31 cellular contexts compared by ENCODE assay signal in the genomic region with DNA sequence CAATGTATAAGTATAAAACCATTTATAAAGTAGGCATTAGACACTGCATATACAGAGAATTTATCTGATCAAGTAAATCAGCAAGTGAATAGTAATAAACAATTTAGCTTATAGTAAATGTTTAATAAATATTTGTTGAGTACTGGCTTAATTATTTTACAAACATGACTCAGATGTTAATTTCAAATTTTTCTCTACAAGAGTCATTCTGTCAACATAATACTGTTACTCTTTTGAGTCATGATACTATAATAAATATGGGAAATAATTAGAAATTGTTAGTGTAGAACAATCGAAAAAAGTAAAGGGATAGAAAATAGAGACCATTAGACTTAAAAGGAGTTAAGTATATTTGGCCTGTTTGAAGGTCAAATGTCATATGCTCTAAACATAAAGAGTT.
"Had no signal": no experiment of that assay in that cellular context is flagged by ENCODE, and none has a peak within 500 bp of the region (broad histone marks: within the 10 kb centered on the region; RNA-seq: fewer than 3 reads in every experiment).

No MANE protein-coding gene starts in this region.

- H3K4me1 ChIP-seq: esophagus muscularis mucosa, gastroesophageal sphincter had no signal

- H3K9me3 ChIP-seq: esophagus muscularis mucosa, gastroesophageal sphincter had no signal

- H3K27ac ChIP-seq: brain microvascular endothelial cell, dorsolateral prefrontal cortex, esophagus muscularis mucosa, gastroesophageal sphincter, WERI-Rb-1 had no signal

- DNase-seq: activated B cell treated with CpG ODN at 0.5 μM for 24 hours; activated CD4-positive, alpha-beta T cell treated with anti-CD3 and anti-CD28 coated beads for 48 hours; activated CD4-positive, alpha-beta T cell treated with anti-CD3 and anti-CD28 coated beads, Interleukin-2, amount 50 U/mL, for 1 hour; activated CD4-positive, alpha-beta T cell treated with anti-CD3 and anti-CD28 coated beads, Interleukin-2, amount 50 U/mL, for 48 hours; activated CD8-positive, alpha-beta memory T cell treated with anti-CD3 and anti-CD28 coated beads for 24 hours; activated CD8-positive, alpha-beta T cell treated with anti-CD3 and anti-CD28 coated beads for 36 hours; activated effector memory CD4-positive, alpha-beta T cell treated with Interleukin-2 at 50 U/mL for 16 hours; activated gamma-delta T cell treated with Interleukin-2 at 50 U/mL for 16 hours; activated naive CD4-positive, alpha-beta T cell treated with anti-CD3 and anti-CD28 coated beads, Interleukin-2, amount 50 U/mL, for 16 hours; activated naive CD4-positive, alpha-beta T cell treated with Interleukin-2 at 50 U/mL for 16 hours; activated T-cell treated with anti-CD3 and anti-CD28 coated beads, Interleukin-2, amount 50 U/mL, for 4 hours; amniotic stem cell; anterior cingulate cortex; brain microvascular endothelial cell; caudate nucleus; dorsolateral prefrontal cortex; effector memory CD4-positive, alpha-beta T cell; endodermal cell; erythroblast; foreskin melanocyte; head of caudate nucleus; T-helper 1 cell; T-helper 17 cell; T1000; WERI-Rb-1 had no signal

- H3K4me3 ChIP-seq: dorsolateral prefrontal cortex, esophagus muscularis mucosa, gastroesophageal sphincter had no signal

- FAIRE-seq: astrocyte, colon had no signal

- H3K36me3 ChIP-seq: brain microvascular endothelial cell, esophagus muscularis mucosa, gastroesophageal sphincter, WERI-Rb-1 had no signal

- ATAC-seq: activated CD4-positive, CD25-positive, alpha-beta regulatory T cell treated with anti-CD3 and anti-CD28 coated beads, Interleukin-2, amount 50 U/mL, for 24 hours; activated CD8-positive, alpha-beta T cell treated with anti-CD3 and anti-CD28 coated beads for 36 hours; activated T-cell treated with anti-CD3 and anti-CD28 coated beads, Interleukin-2, amount 50 U/mL, for 4 hours; activated T-helper 17 cell treated with anti-CD3 and anti-CD28 coated beads, Interleukin-2, amount 50 U/mL, for 72 hours; gastroesophageal sphincter; T-helper 17 cell had no signal

- H3K27me3 ChIP-seq: brain microvascular endothelial cell, esophagus muscularis mucosa, gastroesophageal sphincter had no signal
